Comparison of ENCODE assay signal across 8 cellular contexts in genomic region chr13:74288361-74288911, GRCh38.
A peak's percentile ranks its signal among the peaks of the same experiment; 100 is the strongest.
DNase-seq lines count a peak whose midpoint lies in the region; ATAC-seq lines count a peak whose summit lies in the region.

No MANE protein-coding gene starts in this region.

- peak; percentile 53 for DNase-seq in DMS79 (lab: John Stamatoyannopoulos, UW)
- peak; percentile 82 for DNase-seq in NCI-H345 treated with DMSO at 0.1 percent for 48 hours (lab: John Stamatoyannopoulos, UW; ENCODE audit: unreplicated experiment)
- peak; percentile 6 for DNase-seq in activated T-helper 9 cell treated with anti-CD3 and anti-CD28 coated beads, Interleukin-2, amount 50 U/mL, for 16 hours (ENCODE audit: low read depth)
- peak; percentile 40 for DNase-seq in globus pallidus (ENCODE audit: low spot score)
- peak in 6 of 10 donors; percentile 11 to 77 (median 32) for DNase-seq in posterior cingulate gyrus

- ATAC-seq in GM19395 (IDR thresholded peaks at IDR 0.05; ENCODE audit: unreplicated experiment) (no peak), HG03045 (IDR thresholded peaks at IDR 0.05; ENCODE audit: unreplicated experiment) (no peak), HG03135 (IDR thresholded peaks at IDR 0.05; ENCODE audit: unreplicated experiment) (no peak)

- intact Hi-C loops in posterior cingulate gyrus (cut with DNase I), result loop anchor here (5.0 to 10.0 kb wide), 3 partner anchors 156 to 534 kb away; partner anchors contain the start of gene KLF12

Comparison
In these comparisons a context has a peak if more than half of its experiments do, and no peak if none do; other contexts are left out.
1. DNase-seq: peak in every context shown above with its lines; median percentile 82 in NCI-H345 treated with DMSO at 0.1 percent for 48 hours; 53 in DMS79; 40 in globus pallidus; 32 in posterior cingulate gyrus; 6 in activated T-helper 9 cell treated with anti-CD3 and anti-CD28 coated beads, Interleukin-2, amount 50 U/mL, for 16 hours.